ENCODE assay signal across 1 cellular context in the genomic region with DNA sequence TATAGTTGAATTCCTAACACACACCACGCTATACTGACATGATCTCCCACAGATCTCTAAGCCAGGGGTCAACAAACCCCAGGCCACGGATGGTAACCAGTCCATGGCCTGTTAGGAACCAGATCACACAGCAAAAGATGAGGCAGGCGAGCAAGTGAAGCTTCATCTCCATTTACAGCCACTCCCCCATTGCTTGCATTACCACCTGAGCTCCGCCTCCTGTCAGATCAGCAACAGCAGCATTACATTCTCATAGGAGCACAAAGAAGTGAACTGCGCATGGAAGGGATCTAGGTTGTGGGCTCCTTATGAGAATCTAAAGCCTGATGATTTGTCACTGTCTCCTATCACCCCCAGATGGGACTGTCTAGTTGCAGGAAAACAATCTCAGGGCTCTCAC.
TF ChIP-seq lines count a peak whose summit lies in the region.

No MANE protein-coding gene starts in this region.

TF ChIP-seq in IMR-90, 13 proteins besides CTCF, POLR2A, EP300 and RAD21:
- TF ChIP-seq CEBPB (IDR thresholded peaks at IDR 0.05; ENCODE audit: low read depth, low read length) (no peak), BHLHE40 (IDR thresholded peaks at IDR 0.05; ENCODE audit: low read depth, low read length) (no peak), CHD1 (IDR thresholded peaks at IDR 0.05; ENCODE audit: low read depth, low read length) (no peak), RCOR1 (IDR thresholded peaks at IDR 0.05; ENCODE audit: insufficient replicate concordance, low read length) (no peak), MXI1 (IDR thresholded peaks at IDR 0.05; ENCODE audit: borderline replicate concordance, low read depth, low read length) (no peak), NFE2L2 (IDR thresholded peaks at IDR 0.05; ENCODE audit: low read depth, low read length) (no peak), MAFK (IDR thresholded peaks at IDR 0.05; ENCODE audit: low read depth, low read length) (no peak)
- TF ChIP-seq, protein P1, sequence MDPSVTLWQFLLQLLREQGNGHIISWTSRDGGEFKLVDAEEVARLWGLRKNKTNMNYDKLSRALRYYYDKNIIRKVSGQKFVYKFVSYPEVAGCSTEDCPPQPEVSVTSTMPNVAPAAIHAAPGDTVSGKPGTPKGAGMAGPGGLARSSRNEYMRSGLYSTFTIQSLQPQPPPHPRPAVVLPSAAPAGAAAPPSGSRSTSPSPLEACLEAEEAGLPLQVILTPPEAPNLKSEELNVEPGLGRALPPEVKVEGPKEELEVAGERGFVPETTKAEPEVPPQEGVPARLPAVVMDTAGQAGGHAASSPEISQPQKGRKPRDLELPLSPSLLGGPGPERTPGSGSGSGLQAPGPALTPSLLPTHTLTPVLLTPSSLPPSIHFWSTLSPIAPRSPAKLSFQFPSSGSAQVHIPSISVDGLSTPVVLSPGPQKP (IDR thresholded peaks at IDR 0.05; ENCODE audit: borderline replicate concordance, low read depth, low read length), result no peak
